ENCODE assay signal across 8 cellular contexts in genomic region chr16:89922477-89922883, GRCh38. TPM values are rescaled to one million over a fixed set of nuclear protein-coding genes. Genes with fewer than 3 reads are reported as not detected.
A peak's percentile ranks its signal among the peaks of the same experiment; 100 is the strongest.
DNase-seq lines count a peak whose midpoint lies in the region; ATAC-seq lines count a peak whose summit lies in the region.

No MANE protein-coding gene starts in this region.

- H3K4me1 ChIP-seq in muscle layer of colon (ENCODE audit: insufficient read depth, low read length), result peaks cover 24% of the 10 kb centered on the region

- H3K9me3 ChIP-seq in muscle layer of colon (ENCODE audit: low read length), result no peaks in the 10 kb centered on the region

- H3K36me3 ChIP-seq in muscle layer of colon (ENCODE audit: insufficient read depth, low read length), result no peaks in the 10 kb centered on the region

- peak; percentile 21 for DNase-seq in DMS79 (lab: John Stamatoyannopoulos, UW)
- DNase-seq in Jurkat, Clone E6-1 (ENCODE audit: low read depth, low spot score), result no peak
- DNase-seq in activated CD4-positive, alpha-beta T cell treated with anti-CD3 and anti-CD28 coated beads, Interleukin-2, amount 50 U/mL, for 48 hours, result peak; percentile 38 to 46
- peak; percentile 87 for DNase-seq in ureter (ENCODE audit: low spot score)

- peak; percentile 3 for ATAC-seq in esophagus mucosa
- no peak for ATAC-seq in GM21515 (IDR thresholded peaks at IDR 0.05; ENCODE audit: unreplicated experiment)
- ATAC-seq in GM21786 (IDR thresholded peaks at IDR 0.05; ENCODE audit: unreplicated experiment), result no peak

- H3K4me3 ChIP-seq in Jurkat, Clone E6-1 (ENCODE audit: low read length), result peak overlapping the region; percentile 65
- H3K4me3 ChIP-seq in muscle layer of colon (ENCODE audit: low read depth in 1 of 2, low read length in 2 of 2), result peak overlapping the region; percentile 46 to 49

- H3K27ac ChIP-seq in muscle layer of colon (ENCODE audit: low read depth, low read length), result peak overlapping the region; percentile 68

- H3K9ac ChIP-seq in muscle layer of colon (ENCODE audit: low read length), result no peak overlapping the region

- peaks cover 11 to 38% of the 10 kb centered on the region in 2 donors for H3K27me3 ChIP-seq in muscle layer of colon (ENCODE audit: control insufficient read depth in 1 of 2, insufficient read depth in 2 of 2, low read length in 2 of 2)

RNA-seq across cellular contexts. Expression of gene TUBB3, which starts 0.7 kb away (rescaled TPM):
- 21.3 TPM for polyA plus RNA-seq in Jurkat, Clone E6-1 (2012; ENCODE audit: insufficient read depth, insufficient read length)
- 22.0 TPM for total RNA-seq in esophagus mucosa
- total RNA-seq in ureter, result 4.1 TPM

RNA-seq across cellular contexts. Expression of gene MC1R, which starts 3.8 kb away (rescaled TPM):
- 4.5 TPM for polyA plus RNA-seq in Jurkat, Clone E6-1 (2012; ENCODE audit: insufficient read depth, insufficient read length)
- total RNA-seq in esophagus mucosa (1.6 TPM), ureter (12.3 TPM)

RNA-seq across cellular contexts. Expression of gene DEF8, which starts 26.1 kb away (rescaled TPM):
- polyA plus RNA-seq in Jurkat, Clone E6-1 (2012; ENCODE audit: insufficient read depth, insufficient read length), result 47.1 TPM
- total RNA-seq in esophagus mucosa, result 29.9 TPM
- total RNA-seq in ureter, result 45.9 TPM

RNA-seq across cellular contexts. Expression of gene TCF25, which starts 49.1 kb away (rescaled TPM):
- polyA plus RNA-seq in Jurkat, Clone E6-1 (2012; ENCODE audit: insufficient read depth, insufficient read length), result 189 TPM
- 99.2 TPM for total RNA-seq in esophagus mucosa
- 224 TPM for total RNA-seq in ureter
